Comparison of ENCODE assay signal across 8 cellular contexts in genomic region chr7:108805808-108806397, GRCh38.
DNase-seq lines count a peak whose midpoint lies in the region; ATAC-seq, FAIRE-seq and TF ChIP-seq lines count a peak whose summit lies in the region.

No MANE protein-coding gene starts in this region.

- no peak overlapping the region for H3K4me2 ChIP-seq in endothelial cell of umbilical vein (ENCODE audit: insufficient read depth, low read length)

- no peaks in the 10 kb centered on the region for H3K9me3 ChIP-seq in endothelial cell of umbilical vein (replicated peaks; ENCODE audit: control insufficient read depth, insufficient read depth, low read length)
- no peaks in the 10 kb centered on the region for H3K9me3 ChIP-seq in spleen

- no peak overlapping the region for H3K27ac ChIP-seq in endothelial cell of umbilical vein (ENCODE audit: insufficient read depth, low read depth, low read length)
- no peak overlapping the region for H3K27ac ChIP-seq in spleen

- peak; percentile 37 for FAIRE-seq in endothelial cell of umbilical vein (lab: Jason Lieb, UNC)

- H3K27me3 ChIP-seq in endothelial cell of umbilical vein (ENCODE audit: control insufficient read depth in 2 of 2, insufficient read depth in 2 of 2, low read length in 2 of 2): peaks cover 2 to 9% of the 10 kb centered on the region in 2 experiments
- H3K27me3 ChIP-seq in spleen (replicated peaks in 1 of 7): no peaks in the 10 kb centered on the region

- no peak overlapping the region for H3K4me3 ChIP-seq in endothelial cell of umbilical vein (replicated peaks in 1 of 3; ENCODE audit: insufficient read depth in 1 of 3, low read depth in 1 of 3, low read length in 3 of 3)
- H3K4me3 ChIP-seq in spleen: no peak overlapping the region

- H3K4me1 ChIP-seq in endothelial cell of umbilical vein (ENCODE audit: control insufficient read depth, extremely low read depth, insufficient read depth, low read length) (no peaks in the 10 kb centered on the region), spleen (no peaks in the 10 kb centered on the region)

- H3K36me3 ChIP-seq in endothelial cell of umbilical vein (ENCODE audit: control insufficient read depth in 2 of 2, extremely low read depth in 1 of 2, insufficient read depth in 2 of 2, low read length in 2 of 2) (no peaks in the 10 kb centered on the region), spleen (no peaks in the 10 kb centered on the region)

- 60 to 66% (median 64%) methylated on average over 6 of the region's 6 CpGs for WGBS in spleen, 5 donors

- H3K79me2 ChIP-seq in endothelial cell of umbilical vein (ENCODE audit: control insufficient read depth, insufficient read depth, low read length): no peaks in the 10 kb centered on the region

- BruUV-seq in endothelial cell of umbilical vein (replicated peaks; lab: Mats Ljungman, UMichigan): no TSS peak

- H3K9ac ChIP-seq in endothelial cell of umbilical vein (replicated peaks; ENCODE audit: extremely low read depth, insufficient read depth, low read length): no peak overlapping the region

- POLR2A ChIA-PET in endothelial cell of umbilical vein (lab: Charles Lee): no interaction called here

- DNase-seq in AG08395 (ENCODE audit: low spot score) (peak; percentile 3), GM19240 (ENCODE audit: insufficient read length, low spot score) (peak; percentile 1), NCI-H1694 (lab: John Stamatoyannopoulos, UW) (peak; percentile 29), endothelial cell of umbilical vein (ENCODE audit: low read depth, low spot score) (peak; percentile 14), superior temporal gyrus (ENCODE audit: extremely low spot score) (peak; percentile 50), spleen (no peak)

- H2AFZ ChIP-seq in endothelial cell of umbilical vein (ENCODE audit: low read depth, low read length): no peak overlapping the region

- TF ChIP-seq POLR2A in endothelial cell of umbilical vein (IDR thresholded peaks at IDR 0.05; ENCODE audit: low read depth, low read length): no peak
- TF ChIP-seq POLR2A in spleen (IDR thresholded peaks at IDR 0.05): no peak

- peak; percentile 29 to 30 for TF ChIP-seq CTCF in endothelial cell of umbilical vein (IDR thresholded peaks at IDR 0.05; ENCODE audit: extremely low read depth in 1 of 2, insufficient read depth in 1 of 2, low read depth in 1 of 2, low read length in 2 of 2)
- no peak for TF ChIP-seq CTCF in spleen (IDR thresholded peaks at IDR 0.05 in 8 of 11, conservative IDR thresholded peaks at IDR 0.05 in 3 of 11)

- intact Hi-C loops in endothelial cell of umbilical vein (cut with micrococcal nuclease): no loop called here
- intact Hi-C loops in spleen (cut with DNase I; ENCODE audit: low total_unique reads): no loop called here

- no peak for ATAC-seq in HG02588 (IDR thresholded peaks at IDR 0.05; ENCODE audit: unreplicated experiment)
- ATAC-seq in HG03460 (IDR thresholded peaks at IDR 0.05; ENCODE audit: unreplicated experiment): no peak

- no peaks in the 10 kb centered on the region for H4K20me1 ChIP-seq in endothelial cell of umbilical vein (replicated peaks; ENCODE audit: control insufficient read depth, extremely low read depth, insufficient read depth, low read length)

- CTCF ChIA-PET in endothelial cell of umbilical vein (lab: Charles Lee): interaction anchor here (0.6 to 1.7 kb wide), 9 partner anchors 11 to 1636 kb away, joined by 3 to 11 read pairs (median 3); no protein-coding TSS in a partner anchor

- dilution Hi-C loops in endothelial cell of umbilical vein (cut with MboI; ENCODE audit: extremely low pct_ligation_motif_present, low sequenced_read_pairs): no loop called here

- no peaks in the 10 kb centered on the region for H3K9me1 ChIP-seq in endothelial cell of umbilical vein (replicated peaks; ENCODE audit: control insufficient read depth, extremely low read depth, insufficient read depth, low read length)

TF ChIP-seq in endothelial cell of umbilical vein, 7 proteins besides CTCF, POLR2A, EP300 and RAD21:
- TF ChIP-seq MYC (IDR thresholded peaks at IDR 0.05; ENCODE audit: low read depth, low read length) (no peak), MAX (IDR thresholded peaks at IDR 0.05; ENCODE audit: insufficient read depth, insufficient read length) (no peak), GATA2 (IDR thresholded peaks at IDR 0.05; ENCODE audit: insufficient read depth, insufficient read length, low read depth, low read length) (no peak), FOS (IDR thresholded peaks at IDR 0.05; ENCODE audit: borderline replicate concordance, insufficient read depth, low read length) (no peak), EZH2 (IDR thresholded peaks at IDR 0.05; ENCODE audit: borderline replicate concordance, low read depth, low read length, severe bottlenecking) (no peak), JUN (IDR thresholded peaks at IDR 0.05; ENCODE audit: borderline replicate concordance, insufficient read depth, insufficient read length, low read depth) (no peak), POLR2AphosphoS5 (IDR thresholded peaks at IDR 0.05; ENCODE audit: insufficient read depth, low read depth, low read length) (no peak)

Comparison
In these comparisons a context has a peak if more than half of its experiments do, and no peak if none do; other contexts are left out.
1. CTCF ChIP-seq: peak in endothelial cell of umbilical vein (2 of 2); none in spleen (0 of 11).